Comparison of ENCODE assay signal across 9 cellular contexts in the genomic region with DNA sequence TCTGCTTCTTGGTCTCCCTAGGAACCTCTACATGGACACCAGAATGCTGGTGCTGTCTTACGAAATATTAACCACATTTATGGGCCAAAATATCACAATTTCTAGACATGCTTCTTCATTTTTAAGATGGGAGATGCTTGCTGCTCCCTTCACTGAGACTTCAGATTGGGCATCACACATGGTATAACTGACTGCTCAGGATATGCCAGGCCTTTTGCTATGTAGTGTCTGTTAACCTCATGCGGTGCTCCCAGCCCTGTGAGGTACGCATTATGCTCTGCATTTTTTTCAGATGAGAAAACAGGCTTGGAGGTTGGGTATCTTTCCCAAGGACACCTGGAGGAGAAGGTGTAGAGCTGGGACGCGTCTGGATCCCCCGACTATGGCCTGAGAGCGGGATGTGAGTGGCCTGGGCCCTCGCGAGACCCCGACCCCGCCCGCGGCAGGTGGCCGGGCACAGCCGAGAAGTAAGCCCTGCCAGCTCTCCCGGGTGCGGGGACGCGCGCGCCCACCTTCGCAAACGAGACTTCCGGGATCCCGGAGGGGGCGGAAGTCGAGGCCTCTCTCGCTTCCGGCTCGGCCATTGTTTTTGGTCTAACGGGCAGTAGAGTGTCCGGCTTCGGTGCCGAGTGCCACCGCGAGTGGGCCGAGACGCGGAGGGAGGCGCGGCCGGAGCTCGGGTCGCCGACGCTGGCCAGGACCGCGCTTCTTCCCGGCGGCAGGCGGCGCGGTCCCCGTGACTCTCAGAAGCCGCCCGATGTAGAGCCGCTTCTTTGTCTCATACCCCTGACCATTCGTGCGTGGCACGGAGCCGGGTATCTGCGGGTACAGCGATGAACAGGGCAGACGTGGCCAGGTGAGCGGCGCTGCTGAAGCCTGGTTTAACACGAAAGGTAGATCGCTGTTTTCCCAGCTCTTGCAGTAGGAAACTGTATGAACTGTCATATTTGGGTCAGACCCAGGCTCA. TPM values are rescaled to one million over a fixed set of nuclear protein-coding genes. Genes with fewer than 3 reads are reported as not detected.
DNase-seq lines count a peak whose midpoint lies in the region; ATAC-seq lines count a peak whose summit lies in the region.
"Had no signal": no experiment of that assay in that cellular context is flagged by ENCODE, and none has a peak within 500 bp of the region (broad histone marks: within the 10 kb centered on the region; RNA-seq: fewer than 3 reads in every experiment).

A gene (plus strand): TSS at position 568 of the 967 bp plus-strand sequence. CDS start 1,855 bp downstream, outside the sequence.

- no peaks in the 10 kb centered on the region for H3K9me3 Mint-ChIP-seq in immature natural killer cell

- H3K36me3 ChIP-seq in ACC112 (ENCODE audit: insufficient read depth, low read length), result peaks cover 19% of the 10 kb centered on the region

- H3K4me1 ChIP-seq in ACC112 (ENCODE audit: control insufficient read depth, insufficient read depth, low read length, unreplicated experiment), result peaks cover 8% of the 10 kb centered on the region

- H3K27me3 ChIP-seq in ACC112 (ENCODE audit: insufficient read depth, low read length), result peaks cover 25% of the 10 kb centered on the region

- peak; percentile 14 for DNase-seq in HK-2 (ENCODE audit: unreplicated experiment)
- peak; percentile 13 to 19 (median 15) for DNase-seq in activated CD4-positive, CD25-positive, alpha-beta regulatory T cell (lab: John Stamatoyannopoulos, UW)
- peak; percentile 5 for DNase-seq in central memory CD4-positive, alpha-beta T cell
- DNase-seq in immature natural killer cell, result peak; percentile 55 to 64 (median 62)
- DNase-seq in NCI-H1694 (lab: John Stamatoyannopoulos, UW), result no peak

- H2AFZ ChIP-seq in ACC112 (ENCODE audit: low read length, unreplicated experiment), result peak within 1 kb of the TSS; percentile 100

- peaks cover 3 to 6% (median 5%) of the 10 kb centered on the region in 3 donors for H3K27me3 Mint-ChIP-seq in immature natural killer cell (ENCODE audit: low read depth in 3 of 3)

- H3K36me3 Mint-ChIP-seq in immature natural killer cell, result peaks cover 7 to 22% (median 15%) of the 10 kb centered on the region in 3 donors

- peak within 1 kb of the TSS; percentile 73 to 94 (median 86) for H3K27ac Mint-ChIP-seq in immature natural killer cell

- H3K4me3 Mint-ChIP-seq in immature natural killer cell, result peak within 1 kb of the TSS; percentile 93 to 96 (median 93)

- H3K79me2 ChIP-seq in ACC112 (ENCODE audit: control insufficient read depth, insufficient read depth, low read length, unreplicated experiment), result peaks cover 11% of the 10 kb centered on the region

- ATAC-seq in GM19023 (IDR thresholded peaks at IDR 0.05; ENCODE audit: unreplicated experiment), result peak; percentile 73
- ATAC-seq: HCT116 had no signal

- H3K4me1 Mint-ChIP-seq in immature natural killer cell, result peaks cover 18 to 27% of the 10 kb centered on the region in 2 donors

- H3K27ac ChIP-seq in ACC112 (ENCODE audit: low read depth, low read length), result no peak within 1 kb of the TSS
- peak within 1 kb of the TSS in 20 of 21 experiments; percentile 4 to 83 (median 73) for H3K27ac ChIP-seq in skin epidermis

- H3K4me3 ChIP-seq in ACC112 (ENCODE audit: low read depth, low read length) (peak within 1 kb of the TSS; percentile 92), skin epidermis (peak within 1 kb of the TSS; percentile 48 to 81 (median 68))

RNA-seq across cellular contexts. Expression of the gene that starts here (rescaled TPM):
- 1 to 10 TPM in 2 of 3 donors, under 1 TPM in 1; 0.88 to 4.5 (median 4.2) TPM for polyA plus RNA-seq in immature natural killer cell
